Comparison of ENCODE assay signal across 23 cellular contexts in genomic region chr14:92925446-92925845, GRCh38. TPM values are rescaled to one million over a fixed set of nuclear protein-coding genes. Genes with fewer than 3 reads are reported as not detected.
"Had no signal": no experiment of that assay in that cellular context is flagged by ENCODE, and none has a peak within 500 bp of the region (broad histone marks: within the 10 kb centered on the region; RNA-seq: fewer than 3 reads in every experiment).

No MANE protein-coding gene starts in this region.

- ATAC-seq: left lung; naive thymus-derived CD8-positive, alpha-beta T cell; stimulated activated naive B cell treated with anti-CD40 and anti-IgM and Interleukin-4, amounts not matched to agents 10 μg/mL and 1 μg/mL and 100 μg/mL, for 72 hours had no signal

- H3K4me2 ChIP-seq: hepatocyte, smooth muscle cell had no signal

- H3K9me3 Mint-ChIP-seq: activated CD4-positive, alpha-beta memory T cell treated with anti-CD3 and anti-CD28 coated beads, Interleukin-2, amount 10 ng/mL, durations not matched to agents 7 days and 5 days; activated naive CD4-positive, alpha-beta T cell treated with anti-CD3 and anti-CD28 coated beads, Interleukin-2, amount 50 U/mL, for 24 hours; immature natural killer cell; stimulated activated naive B cell treated with anti-CD40 and anti-IgM and Interleukin-4, amounts not matched to agents 10 μg/mL and 1 μg/mL and 100 μg/mL, for 72 hours had no signal

- H3K4me3 Mint-ChIP-seq: activated CD4-positive, alpha-beta memory T cell treated with anti-CD3 and anti-CD28 coated beads, Interleukin-2, amount 10 ng/mL, durations not matched to agents 7 days and 5 days; activated naive CD4-positive, alpha-beta T cell treated with anti-CD3 and anti-CD28 coated beads, Interleukin-2, amount 50 U/mL, for 24 hours; immature natural killer cell; stimulated activated naive B cell treated with anti-CD40 and anti-IgM and Interleukin-4, amounts not matched to agents 10 μg/mL and 1 μg/mL and 100 μg/mL, for 72 hours had no signal

- H3K79me2 ChIP-seq: hepatocyte had no signal

- H3K9me3 ChIP-seq: left lung, sigmoid colon, thoracic aorta, upper lobe of left lung had no signal

- H3K4me3 ChIP-seq: coronary artery, hepatocyte, left lung, lung, sigmoid colon, smooth muscle cell, thoracic aorta, upper lobe of left lung had no signal

- H3K27ac ChIP-seq: coronary artery, hepatocyte, left lung, sigmoid colon, thoracic aorta, upper lobe of left lung had no signal

- DNase-seq: activated CD4-positive, alpha-beta memory T cell treated with anti-CD3 and anti-CD28 coated beads, Interleukin-2, amount 10 ng/mL, durations not matched to agents 7 days and 5 days; activated CD4-positive, alpha-beta T cell treated with anti-CD3 and anti-CD28 coated beads for 48 hours; activated effector memory CD4-positive, alpha-beta T cell treated with anti-CD3 and anti-CD28 coated beads, Interleukin-2, amount 50 U/mL, for 16 hours; aorta; erythroblast; immature natural killer cell; naive thymus-derived CD8-positive, alpha-beta T cell; retina; sigmoid colon; stimulated activated CD4-positive, alpha-beta T cell treated with anti-CD3 and anti-CD28 coated beads, Interleukin-2, amount 100 ng/mL, for 48 hours; stimulated activated CD8-positive, alpha-beta memory T cell treated with anti-CD3 and anti-CD28 coated beads, Interleukin-4, amount 100 ng/mL, for 48 hours; stimulated activated naive B cell treated with anti-CD40 and anti-IgM and Interleukin-4, amounts not matched to agents 10 μg/mL and 1 μg/mL and 100 μg/mL, for 72 hours; upper lobe of left lung had no signal

- H3K27ac Mint-ChIP-seq: activated CD4-positive, alpha-beta memory T cell treated with anti-CD3 and anti-CD28 coated beads, Interleukin-2, amount 10 ng/mL, durations not matched to agents 7 days and 5 days; activated naive CD4-positive, alpha-beta T cell treated with anti-CD3 and anti-CD28 coated beads, Interleukin-2, amount 50 U/mL, for 24 hours; immature natural killer cell; stimulated activated naive B cell treated with anti-CD40 and anti-IgM and Interleukin-4, amounts not matched to agents 10 μg/mL and 1 μg/mL and 100 μg/mL, for 72 hours had no signal

- H3K36me3 ChIP-seq: left lung, sigmoid colon, thoracic aorta, upper lobe of left lung had no signal

- H2AFZ ChIP-seq: hepatocyte had no signal

RNA-seq across cellular contexts. Expression of gene CHGA, which starts 2.5 kb away (rescaled TPM):
- total RNA-seq: activated CD4-positive, alpha-beta memory T cell treated with anti-CD3 and anti-CD28 coated beads, Interleukin-2, amount 10 ng/mL, durations not matched to agents 7 days and 5 days; aorta; foreskin keratinocyte; kidney epithelial cell; naive thymus-derived CD8-positive, alpha-beta T cell; smooth muscle cell; T-helper 2 cell treated with Interferon-gamma antibody and Interleukin-4, amounts not matched to agents 100 ng/mL and 5 ng/mL, for 36 hours; thoracic aorta had no signal
- polyA plus RNA-seq: foreskin keratinocyte, smooth muscle cell had no signal
